In the genomic region with DNA sequence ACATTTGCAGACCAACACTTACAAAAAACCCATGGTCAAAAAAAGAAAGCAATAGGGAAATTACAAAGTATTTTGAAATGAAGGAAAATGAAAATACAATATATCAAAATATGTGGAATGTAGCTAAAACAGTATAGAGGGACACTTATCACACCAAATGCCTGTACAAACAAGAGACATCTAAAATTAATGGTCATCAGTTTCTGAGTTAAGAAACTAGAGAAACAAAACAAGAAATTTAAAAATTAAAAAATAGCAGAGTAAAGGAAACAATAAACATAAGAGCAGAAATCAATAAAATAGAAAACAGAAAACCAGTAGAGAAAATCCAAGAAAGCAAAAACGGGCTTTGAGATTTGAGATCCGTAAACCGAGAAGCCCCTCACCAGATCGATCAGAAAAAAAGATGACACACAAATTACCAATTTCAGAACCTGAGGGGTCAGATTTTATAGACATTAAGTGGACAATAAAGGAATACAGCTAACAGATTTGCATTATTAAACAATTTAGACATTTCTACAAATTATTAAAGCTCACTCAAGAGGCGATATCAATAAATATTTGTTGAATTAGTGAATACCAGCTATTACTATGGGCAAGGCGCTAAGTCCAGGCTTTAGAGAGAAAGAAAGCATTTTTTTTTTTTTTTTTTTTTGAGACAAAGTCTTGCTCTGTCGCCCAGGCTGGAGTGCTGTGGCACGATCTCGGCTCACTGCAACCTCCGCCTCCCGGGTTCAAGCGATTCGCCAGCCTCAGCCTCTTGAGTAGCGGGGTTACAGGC, we compare ENCODE assay signal across 8 cellular contexts. TPM values are rescaled to one million over a fixed set of nuclear protein-coding genes. Genes with fewer than 3 reads are reported as not detected.
DNase-seq lines count a peak whose midpoint lies in the region; ATAC-seq and TF ChIP-seq lines count a peak whose summit lies in the region.

No MANE protein-coding gene starts in this region.

- no peaks in the 10 kb centered on the region for H3K9me3 ChIP-seq in iPS DF 6.9 (ENCODE audit: control insufficient read depth, insufficient read depth, low read length)
- H3K9me3 ChIP-seq in spleen = peaks cover 0 to 7% (median 0%) of the 10 kb centered on the region in 8 donors

- H3K36me3 ChIP-seq in iPS DF 6.9 (ENCODE audit: control insufficient read depth, insufficient read depth, low read length) (peaks cover under 1% of the 10 kb centered on the region; the same call in 1 of the 2 replicates), spleen (peaks cover 0 to 23% (median 6%) of the 10 kb centered on the region in 6 donors)

- ATAC-seq in activated T-helper 17 cell treated with anti-CD3 and anti-CD28 coated beads, Interleukin-2, amount 50 U/mL, for 72 hours (replicated peaks) = no peak
- ATAC-seq in HG03175 (IDR thresholded peaks at IDR 0.05; ENCODE audit: unreplicated experiment) = no peak
- ATAC-seq in activated CD4-positive, CD25-positive, alpha-beta regulatory T cell treated with anti-CD3 and anti-CD28 coated beads, Interleukin-2, amount 50 U/mL, for 24 hours = no peak

- DNase-seq in HFF-Myc (ENCODE audit: extremely low read depth, low read depth) = no peak
- DNase-seq in iPS DF 6.9 (ENCODE audit: low read depth, low spot score) = no peak
- DNase-seq in spleen = no peak
- no peak for DNase-seq in activated CD4-positive, alpha-beta T cell treated with anti-CD3 and anti-CD28 coated beads for 1 hour
- no peak for DNase-seq in T1000 (lab: John Stamatoyannopoulos, UW)

- peaks cover 6% of the 10 kb centered on the region for H3K4me1 Mint-ChIP-seq in activated T-helper 17 cell treated with anti-CD3 and anti-CD28 coated beads, Interleukin-2, amount 50 U/mL, for 72 hours

- no peaks in the 10 kb centered on the region for H3K27me3 Mint-ChIP-seq in activated T-helper 17 cell treated with anti-CD3 and anti-CD28 coated beads, Interleukin-2, amount 50 U/mL, for 72 hours

- H3K4me1 ChIP-seq in iPS DF 6.9 (ENCODE audit: control insufficient read depth, insufficient read depth, low read length) = no peaks in the 10 kb centered on the region
- peaks cover 17 to 42% (median 34%) of the 10 kb centered on the region in 6 donors for H3K4me1 ChIP-seq in spleen

- no CpG with 5 or more reads among the region's 14 CpGs for WGBS in iPS DF 6.9 (ENCODE audit: insufficient coverage, insufficient read length)
- WGBS in spleen, 5 donors = 59 to 81% (median 75%) methylated on average over 14 of the region's 14 CpGs

- intact Hi-C loops in spleen (cut with DNase I; ENCODE audit: low total_unique reads) = no loop called here

- no peak for TF ChIP-seq POLR2A in spleen (IDR thresholded peaks at IDR 0.05)

- H3K27ac Mint-ChIP-seq in activated T-helper 17 cell treated with anti-CD3 and anti-CD28 coated beads, Interleukin-2, amount 50 U/mL, for 72 hours = peak overlapping the region; percentile 98

- H3K27me3 ChIP-seq in iPS DF 6.9 (ENCODE audit: control insufficient read depth, insufficient read depth, low read length) (no peaks in the 10 kb centered on the region), spleen (replicated peaks in 1 of 7) (no peaks in the 10 kb centered on the region)

- H3K4me3 ChIP-seq in HFF-Myc (replicated peaks; ENCODE audit: low read depth, low read length) = peak overlapping the region; percentile 98
- peak overlapping the region; percentile 48; the same call in 1 of the 2 replicates for H3K4me3 ChIP-seq in iPS DF 6.9 (ENCODE audit: low read length)
- peak overlapping the region; percentile 31 to 95 (median 56) for H3K4me3 ChIP-seq in spleen

- TF ChIP-seq CTCF in HFF-Myc (IDR thresholded peaks at IDR 0.05; ENCODE audit: low read depth, low read length, missing control alignments) (no peak), spleen (IDR thresholded peaks at IDR 0.05 in 8 of 11, conservative IDR thresholded peaks at IDR 0.05 in 3 of 11) (no peak)

- peak overlapping the region; percentile 96 for H3K4me3 Mint-ChIP-seq in activated T-helper 17 cell treated with anti-CD3 and anti-CD28 coated beads, Interleukin-2, amount 50 U/mL, for 72 hours

- H3K27ac ChIP-seq in iPS DF 6.9 (ENCODE audit: low read length) (no peak overlapping the region), spleen (peak overlapping the region; percentile 58 to 98 (median 94))

- peaks cover 39% of the 10 kb centered on the region for H3K36me3 Mint-ChIP-seq in activated T-helper 17 cell treated with anti-CD3 and anti-CD28 coated beads, Interleukin-2, amount 50 U/mL, for 72 hours (ENCODE audit: low read depth)

- no peaks in the 10 kb centered on the region for H3K9me3 Mint-ChIP-seq in activated T-helper 17 cell treated with anti-CD3 and anti-CD28 coated beads, Interleukin-2, amount 50 U/mL, for 72 hours

RNA-seq across cellular contexts. Expression of gene TENT2, which starts 1.0 kb away (rescaled TPM):
- 10 to 100 TPM; 80.3 to 92.3 TPM for total RNA-seq in activated T-helper 17 cell treated with anti-CD3 and anti-CD28 coated beads, Interleukin-2, amount 50 U/mL, for 72 hours
- 100 to 1,000 TPM; 107 to 170 (median 134) TPM for total RNA-seq in spleen
- polyA plus RNA-seq in spleen = 10 to 100 TPM; 33.8 to 47.6 (median 38.2) TPM

Comparison
In these comparisons a context has a peak if more than half of its experiments do, and no peak if none do; other contexts are left out.
1. H3K4me3 ChIP-seq: peak in every context shown above with its lines; median percentile 98 in HFF-Myc; 56 in spleen; 48 in iPS DF 6.9.